17 cellular contexts compared by ENCODE assay signal in genomic region chr12:67370979-67371378, GRCh38.
"Had no signal": no experiment of that assay in that cellular context is flagged by ENCODE, and none has a peak within 500 bp of the region (broad histone marks: within the 10 kb centered on the region; RNA-seq: fewer than 3 reads in every experiment).

No MANE protein-coding gene starts in this region.

- H3K27me3 ChIP-seq: brain microvascular endothelial cell, gastroesophageal sphincter, left lung, neutrophil, tibial artery had no signal

- H3K9me3 ChIP-seq: gastroesophageal sphincter, left lung, mucosa of descending colon, neutrophil, tibial artery had no signal

- H3K27me3 Mint-ChIP-seq: activated CD8-positive, alpha-beta T cell treated with anti-CD3 and anti-CD28 coated beads for 36 hours; activated naive CD8-positive, alpha-beta T cell; naive thymus-derived CD4-positive, alpha-beta T cell; stimulated activated naive B cell treated with anti-CD40 and anti-IgM and Interleukin-4, amounts not matched to agents 10 μg/mL and 1 μg/mL and 100 μg/mL, for 72 hours had no signal

- DNase-seq: activated CD4-positive, alpha-beta T cell treated with anti-CD3 and anti-CD28 coated beads for 4 hours; activated CD8-positive, alpha-beta T cell treated with anti-CD3 and anti-CD28 coated beads for 36 hours; activated gamma-delta T cell; activated T-cell treated with anti-CD3 and anti-CD28 coated beads, Interleukin-2, amount 50 U/mL, for 48 hours; amygdala; brain microvascular endothelial cell; effector CD8-positive, alpha-beta T cell; left lung; mucosa of descending colon; naive thymus-derived CD4-positive, alpha-beta T cell; stimulated activated CD4-positive, alpha-beta T cell treated with anti-CD3 and anti-CD28 coated beads, Interleukin-2, amount 100 ng/mL, for 48 hours; stimulated activated naive B cell treated with anti-CD40 and anti-IgM and Interleukin-4, amounts not matched to agents 10 μg/mL and 1 μg/mL and 100 μg/mL, for 72 hours; T-helper 2 cell; tibial artery had no signal

- H3K4me1 ChIP-seq: gastroesophageal sphincter, left lung, tibial artery had no signal

- ATAC-seq: activated CD8-positive, alpha-beta T cell treated with anti-CD3 and anti-CD28 coated beads for 36 hours; gastroesophageal sphincter; left lung; mucosa of descending colon; naive thymus-derived CD4-positive, alpha-beta T cell had no signal

- H3K36me3 ChIP-seq: brain microvascular endothelial cell, gastroesophageal sphincter, left lung, neutrophil, tibial artery had no signal

- H3K4me3 Mint-ChIP-seq: activated CD8-positive, alpha-beta T cell treated with anti-CD3 and anti-CD28 coated beads for 36 hours; activated naive CD8-positive, alpha-beta T cell; naive thymus-derived CD4-positive, alpha-beta T cell; stimulated activated naive B cell treated with anti-CD40 and anti-IgM and Interleukin-4, amounts not matched to agents 10 μg/mL and 1 μg/mL and 100 μg/mL, for 72 hours had no signal

- H3K27ac Mint-ChIP-seq: activated CD8-positive, alpha-beta T cell treated with anti-CD3 and anti-CD28 coated beads for 36 hours; activated naive CD8-positive, alpha-beta T cell; naive thymus-derived CD4-positive, alpha-beta T cell; stimulated activated naive B cell treated with anti-CD40 and anti-IgM and Interleukin-4, amounts not matched to agents 10 μg/mL and 1 μg/mL and 100 μg/mL, for 72 hours had no signal

- H3K4me3 ChIP-seq: gastroesophageal sphincter, left lung, mucosa of descending colon, tibial artery had no signal

- H3K27ac ChIP-seq: brain microvascular endothelial cell, gastroesophageal sphincter, left lung, neutrophil, tibial artery had no signal
